In the genomic region with DNA sequence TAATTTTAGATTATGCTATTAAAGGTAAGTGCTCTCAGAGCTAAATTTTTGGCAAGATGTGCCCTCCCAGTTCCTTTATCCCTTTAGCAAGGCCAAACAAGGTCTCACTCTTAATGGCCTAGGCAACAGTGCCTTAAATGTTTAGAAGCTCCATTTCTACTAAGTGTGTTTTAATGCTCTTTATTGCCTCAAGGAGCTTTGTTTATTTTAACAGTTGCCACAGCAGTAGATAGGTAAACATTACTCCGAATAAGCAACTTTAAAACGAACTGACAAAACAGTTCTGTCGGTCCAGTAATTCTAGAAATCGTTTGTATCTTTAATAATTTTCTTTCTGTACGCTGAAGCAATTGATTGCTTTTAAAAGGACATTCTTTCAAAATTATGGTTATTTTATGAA, we compare ENCODE assay signal across 15 cellular contexts.
DNase-seq lines count a peak whose midpoint lies in the region; ATAC-seq, FAIRE-seq and TF ChIP-seq lines count a peak whose summit lies in the region.
"Had no signal": no experiment of that assay in that cellular context is flagged by ENCODE, and none has a peak within 500 bp of the region (broad histone marks: within the 10 kb centered on the region; RNA-seq: fewer than 3 reads in every experiment).

No MANE protein-coding gene starts in this region.

- FAIRE-seq in pancreas (lab: Jason Lieb, UNC): no peak

- peak; percentile 7 for DNase-seq in DMS153 treated with DMSO at 0.1 percent for 48 hours (lab: John Stamatoyannopoulos, UW; ENCODE audit: unreplicated experiment)
- DNase-seq in H4 (ENCODE audit: low spot score): peak; percentile 26
- peak; percentile 46 for DNase-seq in NCI-H1417 treated with DMSO at 0.1 percent for 48 hours (lab: John Stamatoyannopoulos, UW)
- peak; percentile 85 for DNase-seq in NCI-H345 treated with DMSO at 0.1 percent for 48 hours (lab: John Stamatoyannopoulos, UW; ENCODE audit: unreplicated experiment)
- DNase-seq in pancreas: no peak
- no peak for DNase-seq in globus pallidus (ENCODE audit: low spot score)
- DNase-seq in SIG-M5 treated with dmso at 0.1 percent for 504 hours (lab: John Stamatoyannopoulos, UW; ENCODE audit: unreplicated experiment): no peak
- DNase-seq in stimulated activated naive CD8-positive, alpha-beta T cell treated with anti-CD3 and anti-CD28 coated beads, Interleukin-15, amount 100 ng/mL, for 72 hours: no peak
- DNase-seq: ACHN; CD4-positive, CD25-positive, alpha-beta regulatory T cell; H7; NCI-H2171; NCI-H82; SIG-M5 had no signal

- no peak overlapping the region for H3K27ac ChIP-seq in pancreas

- H3K4me1 Mint-ChIP-seq in stimulated activated naive CD8-positive, alpha-beta T cell treated with anti-CD3 and anti-CD28 coated beads, Interleukin-15, amount 100 ng/mL, for 72 hours: no peaks in the 10 kb centered on the region

- ATAC-seq in pancreas: no peak
- no peak for ATAC-seq in stimulated activated naive CD8-positive, alpha-beta T cell treated with anti-CD3 and anti-CD28 coated beads, Interleukin-15, amount 100 ng/mL, for 72 hours

- no peak overlapping the region for H3K4me3 Mint-ChIP-seq in stimulated activated naive CD8-positive, alpha-beta T cell treated with anti-CD3 and anti-CD28 coated beads, Interleukin-15, amount 100 ng/mL, for 72 hours
- H3K4me3 Mint-ChIP-seq: IgD-negative memory B cell had no signal

- H3K9me3 Mint-ChIP-seq in stimulated activated naive CD8-positive, alpha-beta T cell treated with anti-CD3 and anti-CD28 coated beads, Interleukin-15, amount 100 ng/mL, for 72 hours: no peaks in the 10 kb centered on the region

- no peaks in the 10 kb centered on the region for H3K9me3 ChIP-seq in pancreas

- no peak overlapping the region for H3K4me3 ChIP-seq in pancreas

- H3K27me3 Mint-ChIP-seq in stimulated activated naive CD8-positive, alpha-beta T cell treated with anti-CD3 and anti-CD28 coated beads, Interleukin-15, amount 100 ng/mL, for 72 hours: no peaks in the 10 kb centered on the region
- H3K27me3 Mint-ChIP-seq: CD4-positive, CD25-positive, alpha-beta regulatory T cell; IgD-negative memory B cell had no signal

- WGBS in pancreas, 2 donors: 32 to 36% methylated on average over 5 of the region's 5 CpGs

- TF ChIP-seq CTCF in pancreas (IDR thresholded peaks at IDR 0.05): no peak

- H3K4me1 ChIP-seq in pancreas: no peaks in the 10 kb centered on the region

- no peaks in the 10 kb centered on the region for H3K36me3 ChIP-seq in pancreas

- intact Hi-C loops in pancreas (cut with DNase I): no loop called here

- H3K27ac Mint-ChIP-seq in stimulated activated naive CD8-positive, alpha-beta T cell treated with anti-CD3 and anti-CD28 coated beads, Interleukin-15, amount 100 ng/mL, for 72 hours: no peak overlapping the region
- H3K27ac Mint-ChIP-seq: CD4-positive, CD25-positive, alpha-beta regulatory T cell; IgD-negative memory B cell had no signal

- no peaks in the 10 kb centered on the region for H3K27me3 ChIP-seq in pancreas

Comparison
In these comparisons a context has a peak if more than half of its experiments do, and no peak if none do; other contexts are left out.
1. DNase-seq: peak in DMS153 treated with DMSO at 0.1 percent for 48 hours (single experiment), H4 (single experiment), NCI-H1417 treated with DMSO at 0.1 percent for 48 hours (single experiment) and NCI-H345 treated with DMSO at 0.1 percent for 48 hours (single experiment); none in pancreas (0 of 6), globus pallidus (single experiment), SIG-M5 treated with dmso at 0.1 percent for 504 hours (single experiment) and stimulated activated naive CD8-positive, alpha-beta T cell treated with anti-CD3 and anti-CD28 coated beads, Interleukin-15, amount 100 ng/mL, for 72 hours (0 of 2).